8 cellular contexts compared by ENCODE assay signal in the genomic region with DNA sequence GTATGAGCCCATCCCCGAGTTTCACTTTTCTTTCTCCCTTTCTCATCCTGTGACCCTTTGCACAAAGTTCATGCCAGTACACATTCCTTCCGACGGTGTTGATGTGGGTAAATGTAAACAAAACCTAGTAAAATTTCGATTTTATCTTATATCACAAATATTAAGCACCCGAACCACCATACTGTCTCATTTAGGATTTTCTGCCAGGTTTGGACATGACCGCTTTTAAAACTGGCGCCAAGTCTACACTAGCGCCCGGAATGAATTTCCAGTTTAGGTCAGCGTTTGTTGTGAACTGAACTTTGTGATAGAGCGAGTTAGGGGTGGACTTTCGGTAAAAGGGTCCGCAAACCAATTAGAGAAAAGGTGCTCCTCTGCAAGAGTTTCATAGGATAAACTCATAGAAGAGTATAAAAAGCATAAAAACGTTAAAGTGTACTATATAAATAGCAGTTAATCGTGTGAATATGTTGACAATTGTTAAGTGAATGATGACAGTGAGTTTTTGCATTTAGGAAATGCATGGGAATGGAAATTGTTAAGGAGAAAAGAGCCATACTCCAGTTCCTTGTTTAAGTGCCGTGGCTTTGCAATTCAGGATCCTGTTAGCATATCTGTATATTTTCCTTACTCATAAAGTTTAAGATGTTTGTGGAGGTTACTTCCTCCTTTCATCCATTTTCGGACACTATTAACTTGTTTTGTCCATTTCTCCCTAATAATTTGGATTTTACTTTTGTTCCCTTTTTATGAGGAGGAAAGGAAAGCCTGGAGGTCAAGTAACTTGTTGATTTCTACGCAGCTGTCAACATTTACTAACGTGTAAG. TPM values are rescaled to one million over a fixed set of nuclear protein-coding genes. Genes with fewer than 3 reads are reported as not detected.
DNase-seq lines count a peak whose midpoint lies in the region; ATAC-seq and TF ChIP-seq lines count a peak whose summit lies in the region.

No MANE protein-coding gene starts in this region.

- no peak overlapping the region for H3K23ac ChIP-seq in mesendoderm (ENCODE audit: low read length)

- no peak for TF ChIP-seq POLR2A in upper lobe of left lung (IDR thresholded peaks at IDR 0.05)

- H2BK15ac ChIP-seq in mesendoderm (replicated peaks; ENCODE audit: low read depth), result no peak overlapping the region

- H3K4me3 ChIP-seq in AG04450 (ENCODE audit: low read depth, low read length) (peak overlapping the region; percentile 70), mesendoderm (ENCODE audit: low read length) (peak overlapping the region; percentile 41), upper lobe of left lung (peak overlapping the region; percentile 61 to 87 (median 76))
- peak overlapping the region; percentile 68 for H3K4me3 ChIP-seq in effector memory CD4-positive, alpha-beta T cell (ENCODE audit: insufficient read depth, low read depth, low read length, poor library complexity, severe bottlenecking)

- no peak overlapping the region for H4K5ac ChIP-seq in mesendoderm (ENCODE audit: low read length)

- TF ChIP-seq CTCF in AG04450 (IDR thresholded peaks at IDR 0.05; ENCODE audit: low read depth, low read length) (no peak), upper lobe of left lung (IDR thresholded peaks at IDR 0.05) (no peak)

- H3K27ac ChIP-seq in AG04450 (ENCODE audit: low read depth, low read length) (no peak overlapping the region), mesendoderm (ENCODE audit: low read depth, low read length) (no peak overlapping the region), upper lobe of left lung (peak overlapping the region; percentile 84 to 93 (median 89))
- H3K27ac ChIP-seq in effector memory CD4-positive, alpha-beta T cell (ENCODE audit: insufficient read depth, low read length, poor library complexity, severe bottlenecking), result no peak overlapping the region

- H2BK120ac ChIP-seq in mesendoderm (ENCODE audit: low read depth, low read length), result no peak overlapping the region

- no peak overlapping the region for H2AK5ac ChIP-seq in mesendoderm (ENCODE audit: low read length)

- H3K56ac ChIP-seq in mesendoderm (ENCODE audit: low read length), result peak overlapping the region; percentile 67

- H4K8ac ChIP-seq in mesendoderm (ENCODE audit: low read depth, low read length), result no peak overlapping the region

- no peaks in the 10 kb centered on the region for H3K79me1 ChIP-seq in mesendoderm (ENCODE audit: low read length)

- ATAC-seq in GM19043 (IDR thresholded peaks at IDR 0.05; ENCODE audit: low read depth, unreplicated experiment) (peak; percentile 7), upper lobe of left lung (ENCODE audit: low FRiP score in 2 of 2) (peak in 1 of 2 donors; percentile 57), HG02623 (IDR thresholded peaks at IDR 0.05; ENCODE audit: unreplicated experiment) (no peak)

- H3K4ac ChIP-seq in mesendoderm (ENCODE audit: low read depth, low read length), result no peak overlapping the region

- no peaks in the 10 kb centered on the region for H3K79me2 ChIP-seq in mesendoderm (ENCODE audit: control insufficient read depth, insufficient read depth, low read length)

- H3K9me3 ChIP-seq in AG04450 (ENCODE audit: control insufficient read depth, insufficient read depth, low read length), result no peaks in the 10 kb centered on the region; the same call in 1 of the 2 replicates
- no peaks in the 10 kb centered on the region for H3K9me3 ChIP-seq in effector memory CD4-positive, alpha-beta T cell (ENCODE audit: control insufficient read depth, low read length)
- no peaks in the 10 kb centered on the region for H3K9me3 ChIP-seq in upper lobe of left lung

- H3K27me3 ChIP-seq in AG04450 (ENCODE audit: control insufficient read depth, insufficient read depth, low read length), result no peaks in the 10 kb centered on the region
- H3K27me3 ChIP-seq in effector memory CD4-positive, alpha-beta T cell (replicated peaks; ENCODE audit: control insufficient read depth, insufficient read depth, low read length, poor library complexity, severe bottlenecking), result no peaks in the 10 kb centered on the region
- H3K27me3 ChIP-seq in mesendoderm (ENCODE audit: insufficient read depth, low read length, poor library complexity), result no peaks in the 10 kb centered on the region
- no peaks in the 10 kb centered on the region for H3K27me3 ChIP-seq in upper lobe of left lung

- TF ChIP-seq EP300 in upper lobe of left lung (IDR thresholded peaks at IDR 0.05), result no peak

- peak overlapping the region; percentile 74 for H3K9ac ChIP-seq in mesendoderm (ENCODE audit: low read length)

- POLR2A ChIA-PET in AG04450 (lab: Yijun Ruan, JAX), result no interaction called here

- WGBS in mesendoderm (ENCODE audit: extremely low coverage, insufficient coverage, low lambda C conversion rate), result 100% methylated on average over 2 of the region's 19 CpGs
- WGBS in upper lobe of left lung, 2 donors, result 13 to 15% methylated on average over 19 of the region's 19 CpGs

- H3K4me1 ChIP-seq in effector memory CD4-positive, alpha-beta T cell (ENCODE audit: control insufficient read depth, insufficient read depth, low read length, poor library complexity, severe bottlenecking), result no peaks in the 10 kb centered on the region
- H3K4me1 ChIP-seq in mesendoderm (ENCODE audit: control insufficient read depth, low read depth, low read length) (no peaks in the 10 kb centered on the region), upper lobe of left lung (peaks cover 6 to 15% (median 8%) of the 10 kb centered on the region in 4 donors)

- no peaks in the 10 kb centered on the region for H3K36me3 ChIP-seq in effector memory CD4-positive, alpha-beta T cell (ENCODE audit: control insufficient read depth, insufficient read depth, low read length)
- H3K36me3 ChIP-seq in mesendoderm (ENCODE audit: control insufficient read depth, insufficient read depth, low read length) (no peaks in the 10 kb centered on the region), upper lobe of left lung (no peaks in the 10 kb centered on the region)

- no peak overlapping the region for H2BK5ac ChIP-seq in mesendoderm (ENCODE audit: low read length)

- DNase-seq in AG04450 (ENCODE audit: low read depth, low spot score) (no peak), OCI-M1 (lab: John Stamatoyannopoulos, UW) (peak; percentile 88), mesendoderm (no peak), upper lobe of left lung (no peak), T1000 (lab: John Stamatoyannopoulos, UW) (no peak)
- no peak for DNase-seq in effector memory CD4-positive, alpha-beta T cell

- no peak overlapping the region for H3K18ac ChIP-seq in mesendoderm (ENCODE audit: low read length)

- H3K4me2 ChIP-seq in mesendoderm (ENCODE audit: low read length), result peak overlapping the region; percentile 73

- CTCF ChIA-PET in AG04450 (lab: Charles Lee), result no interaction called here

RNA-seq across cellular contexts. Expression of a gene that starts 1.0 kb away (rescaled TPM):
- 1.1 and 1.9 TPM in 2 replicates for polyA plus RNA-seq in AG04450 (2011; rRNA removed)
- 0.60 and 2.9 TPM in 2 replicates for polyA minus RNA-seq in AG04450 (2011; rRNA and poly(A)+ RNA removed)
- 10.4 TPM for polyA plus RNA-seq in mesendoderm (2013, experiment 1 of 2)
- polyA plus RNA-seq in mesendoderm (2013, experiment 2 of 2), result 11.5 TPM
- 10 to 100 TPM in 2 of 6 donors, 1 to 10 TPM in 4; 2.4 to 11.3 (median 7.1) TPM for total RNA-seq in upper lobe of left lung

Comparison
In these comparisons a context has a peak if more than half of its experiments do, and no peak if none do; other contexts are left out.
1. H3K27ac ChIP-seq: peak in upper lobe of left lung (4 of 4); none in AG04450 (single experiment), effector memory CD4-positive, alpha-beta T cell (single experiment) and mesendoderm (single experiment).
2. Peak in every context shown above with its lines, with median percentiles within 50 percentile points of each other: H3K4me3 ChIP-seq.